10 cellular contexts compared by ENCODE assay signal in the genomic region with DNA sequence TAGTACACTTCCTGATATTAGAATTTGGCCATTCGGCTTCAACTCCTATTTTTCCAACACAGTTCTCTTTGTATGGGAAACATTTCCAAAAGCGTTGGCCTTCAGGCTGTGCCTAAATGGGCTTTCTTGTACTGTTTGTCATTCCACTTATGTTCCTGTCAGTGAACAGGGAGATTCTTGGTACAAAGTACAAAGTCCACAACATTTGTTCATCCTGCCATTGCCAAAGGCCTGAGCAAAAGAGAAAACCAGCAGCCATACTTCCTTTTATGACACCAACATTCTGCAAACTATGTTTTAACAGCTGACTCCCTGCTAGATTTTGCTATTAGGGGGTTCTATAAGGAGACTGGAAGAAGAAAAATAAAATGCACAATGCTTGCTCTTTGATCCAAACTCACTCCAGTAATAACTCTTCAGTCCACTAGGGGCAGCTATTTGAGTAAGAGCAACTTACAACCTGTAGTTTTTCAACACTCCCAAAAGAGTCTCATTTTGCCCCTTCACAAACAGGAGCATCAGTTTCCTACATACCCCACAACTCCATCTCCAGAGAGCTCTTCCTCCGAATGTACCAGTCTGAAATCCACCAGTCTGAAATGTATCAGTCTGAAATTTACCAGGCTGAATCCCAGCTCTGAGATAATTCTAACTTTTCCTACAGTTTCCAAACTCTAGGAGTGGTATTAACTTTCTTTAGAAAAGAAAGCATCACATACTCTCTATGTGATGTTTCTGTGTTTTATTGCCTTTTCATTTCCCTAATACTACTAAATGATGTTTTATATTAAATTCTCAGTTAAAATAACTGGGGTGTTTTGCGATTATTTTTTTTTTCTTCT.
A peak's percentile ranks its signal among the peaks of the same experiment; 100 is the strongest.
DNase-seq lines count a peak whose midpoint lies in the region; ATAC-seq and TF ChIP-seq lines count a peak whose summit lies in the region.
"Had no signal": no experiment of that assay in that cellular context is flagged by ENCODE, and none has a peak within 500 bp of the region (broad histone marks: within the 10 kb centered on the region; RNA-seq: fewer than 3 reads in every experiment).

No MANE protein-coding gene starts in this region.

- WGBS in GM23248 (ENCODE audit: low coverage in 1 of 2, low lambda C conversion rate in 2 of 2, missing lambda C conversion rate in 2 of 2), 2 experiments, result 40% methylated on average over 4 of the region's 4 CpGs

- no peak overlapping the region for H3K27ac Mint-ChIP-seq in T-cell

- no peaks in the 10 kb centered on the region for H3F3A ChIP-seq in GM23248 (ENCODE audit: insufficient read depth)
- H3F3A ChIP-seq in OCI-LY1 (ENCODE audit: insufficient read depth, low read length), result no peaks in the 10 kb centered on the region

- in situ Hi-C loops in GM23248 (cut with MboI), result no loop called here

- POLR2A ChIA-PET in T-cell (lab: Charles Lee), result no interaction called here

- H3K9me2 ChIP-seq in GM23248 (ENCODE audit: insufficient read depth) (no peaks in the 10 kb centered on the region), OCI-LY1 (ENCODE audit: low read depth, low read length) (no peaks in the 10 kb centered on the region)

- no peaks in the 10 kb centered on the region for H3K27me3 Mint-ChIP-seq in T-cell

- peaks cover 5 to 23% (median 13%) of the 10 kb centered on the region in 3 donors for H3K9me3 Mint-ChIP-seq in T-cell

- TF ChIP-seq CTCF in OCI-LY1 (IDR thresholded peaks at IDR 0.05; ENCODE audit: low read length), result peak; percentile 54

- H3K4me1 ChIP-seq in GM23248 (ENCODE audit: insufficient read depth) (no peaks in the 10 kb centered on the region), OCI-LY1 (ENCODE audit: insufficient read depth, low read length, severe bottlenecking) (no peaks in the 10 kb centered on the region)
- H3K4me1 ChIP-seq: HAP-1, right atrium auricular region had no signal

- CTCF ChIA-PET in T-cell (lab: Charles Lee), result no interaction called here

- H3K27me3 ChIP-seq in GM23248 (replicated peaks; ENCODE audit: insufficient read depth) (no peaks in the 10 kb centered on the region), OCI-LY1 (ENCODE audit: insufficient read depth, low read length) (no peaks in the 10 kb centered on the region)
- H3K27me3 ChIP-seq: right atrium auricular region had no signal

- H3K27ac ChIP-seq in GM23248 (no peak overlapping the region), OCI-LY1 (ENCODE audit: low read depth, low read length, poor library complexity, severe bottlenecking) (no peak overlapping the region)
- H3K27ac ChIP-seq: right atrium auricular region had no signal

- no peak overlapping the region for H3K9ac ChIP-seq in GM23248
- H3K9ac ChIP-seq in OCI-LY1 (ENCODE audit: low read length), result no peak overlapping the region

- H3K79me2 ChIP-seq in GM23248 (ENCODE audit: insufficient read depth), result no peaks in the 10 kb centered on the region
- no peaks in the 10 kb centered on the region for H3K79me2 ChIP-seq in OCI-LY1 (ENCODE audit: insufficient read depth, low read length)

- H3K4me3 Mint-ChIP-seq in T-cell, result no peak overlapping the region

- no peak overlapping the region for H3K4me3 ChIP-seq in GM23248
- H3K4me3 ChIP-seq in OCI-LY1 (ENCODE audit: low read depth, low read length, poor library complexity, severe bottlenecking), result no peak overlapping the region
- H3K4me3 ChIP-seq: HAP-1, right atrium auricular region had no signal

- no peak overlapping the region for H3K4me2 ChIP-seq in GM23248 (ENCODE audit: unreplicated experiment)
- H3K4me2 ChIP-seq in OCI-LY1 (ENCODE audit: low read length), result no peak overlapping the region

- peak; percentile 9 for DNase-seq in COLO829 (ENCODE audit: low spot score)
- peak; percentile 59 for DNase-seq in GM23248
- DNase-seq in hepatic stellate cell (ENCODE audit: low spot score), result peak; percentile 2
- no peak for DNase-seq in activated CD4-positive, alpha-beta T cell treated with anti-CD3 and anti-CD28 coated beads for 1 hour
- DNase-seq in NK-92 (lab: John Stamatoyannopoulos, UW; ENCODE audit: unreplicated experiment), result no peak
- DNase-seq in T-cell, result no peak
- DNase-seq in COR-L47 (lab: John Stamatoyannopoulos, UW), result no peak

- H3K9me3 ChIP-seq in GM23248 (ENCODE audit: low read depth), result no peaks in the 10 kb centered on the region
- H3K9me3 ChIP-seq in OCI-LY1 (ENCODE audit: low read length), result no peaks in the 10 kb centered on the region
- H3K9me3 ChIP-seq: HAP-1, right atrium auricular region had no signal

- ATAC-seq in T-cell (replicated peaks in 1 of 4), result no peak

- H3K36me3 ChIP-seq in GM23248 (ENCODE audit: low read depth) (no peaks in the 10 kb centered on the region), OCI-LY1 (ENCODE audit: insufficient read depth, low read length) (no peaks in the 10 kb centered on the region)
- H3K36me3 ChIP-seq: HAP-1, right atrium auricular region had no signal

- H2AFZ ChIP-seq in GM23248 (no peak overlapping the region), OCI-LY1 (ENCODE audit: low read length) (no peak overlapping the region)

- no peaks in the 10 kb centered on the region for H3K4me1 Mint-ChIP-seq in T-cell

- H3K36me3 Mint-ChIP-seq in T-cell, result no peaks in the 10 kb centered on the region

- H4K20me1 ChIP-seq in GM23248 (ENCODE audit: insufficient read depth), result no peaks in the 10 kb centered on the region
- H4K20me1 ChIP-seq in OCI-LY1 (ENCODE audit: insufficient read depth, low read length), result no peaks in the 10 kb centered on the region

Comparison
In these comparisons a context has a peak if more than half of its experiments do, and no peak if none do; other contexts are left out.
1. DNase-seq: peak in COLO829 (single experiment), GM23248 (single experiment) and hepatic stellate cell (single experiment); none in activated CD4-positive, alpha-beta T cell treated with anti-CD3 and anti-CD28 coated beads for 1 hour (single experiment), NK-92 (single experiment), T-cell (0 of 34) and COR-L47 (single experiment).